In the genomic region with DNA sequence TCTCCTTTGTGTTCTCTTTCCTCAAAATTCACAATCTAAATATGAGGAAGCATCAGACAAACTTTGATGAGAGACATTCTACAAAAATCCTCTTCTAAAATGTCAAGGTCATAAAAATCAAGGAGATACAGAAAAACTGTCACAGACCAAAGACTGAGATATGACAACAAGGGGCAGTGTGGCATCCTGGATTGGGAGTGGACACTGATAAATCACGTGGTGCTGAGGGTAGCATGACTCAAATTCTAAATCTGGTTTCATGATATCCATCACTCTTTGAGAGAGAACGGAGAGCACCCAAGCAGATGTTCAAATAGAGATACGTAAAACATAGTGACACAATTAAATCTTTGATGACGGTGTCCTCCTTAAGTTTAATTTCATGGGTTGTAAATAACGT, we compare ENCODE assay signal across 26 cellular contexts. TPM values are rescaled to one million over a fixed set of nuclear protein-coding genes. Genes with fewer than 3 reads are reported as not detected.
"Had no signal": no experiment of that assay in that cellular context is flagged by ENCODE, and none has a peak within 500 bp of the region (broad histone marks: within the 10 kb centered on the region; RNA-seq: fewer than 3 reads in every experiment).

No MANE protein-coding gene starts in this region.

- H3K27ac ChIP-seq: breast epithelium, coronary artery, lower lobe of right lung, transverse colon, uterus, VCaP had no signal

- DNase-seq: activated CD4-positive, alpha-beta T cell treated with anti-CD3 and anti-CD28 coated beads, Interleukin-2, amount 50 U/mL, for 1 hour; activated CD4-positive, CD25-positive, alpha-beta regulatory T cell treated with anti-CD3 and anti-CD28 coated beads, Interleukin-2, amount 50 U/mL, for 72 hours; activated CD8-positive, alpha-beta memory T cell treated with anti-CD3 and anti-CD28 coated beads, Interleukin-2, amount 50 U/mL, for 48 hours; activated effector memory CD4-positive, alpha-beta T cell treated with anti-CD3 and anti-CD28 coated beads, Interleukin-2, amount 50 U/mL, for 16 hours; activated naive CD4-positive, alpha-beta T cell treated with anti-CD3 and anti-CD28 coated beads, Interleukin-2, amount 50 U/mL, for 16 hours; activated T-cell treated with anti-CD3 and anti-CD28 coated beads, Interleukin-2, amount 50 U/mL, for 72 hours; aorta; hippocampal formation; islet precursor cell; left colon; lower lobe of right lung; midbrain; stimulated activated CD4-positive, alpha-beta T cell treated with anti-CD3 and anti-CD28 coated beads, Interleukin-2, amount 100 ng/mL, for 24 hours; stimulated activated naive CD4-positive, alpha-beta T cell treated with Interleukin-2 at 50 U/mL for 16 hours; T-helper 2 cell; transverse colon; uterus had no signal

- H3K4me3 ChIP-seq: breast epithelium, coronary artery, lower lobe of right lung, transverse colon, uterus had no signal

- H3K27me3 ChIP-seq: breast epithelium, transverse colon, uterus had no signal

- ATAC-seq: activated T-cell treated with anti-CD3 and anti-CD28 coated beads, Interleukin-2, amount 50 U/mL, for 72 hours; lower lobe of right lung had no signal

- H3K9me3 ChIP-seq: breast epithelium, lower lobe of right lung, transverse colon, uterus had no signal

- H3K36me3 ChIP-seq: breast epithelium, lower lobe of right lung, transverse colon, uterus had no signal

- H3K4me1 ChIP-seq: lower lobe of right lung, transverse colon, uterus had no signal

RNA-seq across cellular contexts. Expression of gene CARD18, which starts 13.0 kb away (rescaled TPM):
- total RNA-seq: activated T-cell treated with anti-CD3 and anti-CD28 coated beads, Interleukin-2, amount 50 U/mL, for 72 hours; aorta; breast epithelium; glomerular endothelial cell; left colon; lower lobe of right lung; neural crest cell; omental fat pad; progenitor cell of endocrine pancreas; skeletal muscle tissue; subcutaneous adipose tissue; transverse colon; uterus had no signal
- polyA plus RNA-seq: aorta had no signal
